Comparison of ENCODE assay signal across 20 cellular contexts in the genomic region with DNA sequence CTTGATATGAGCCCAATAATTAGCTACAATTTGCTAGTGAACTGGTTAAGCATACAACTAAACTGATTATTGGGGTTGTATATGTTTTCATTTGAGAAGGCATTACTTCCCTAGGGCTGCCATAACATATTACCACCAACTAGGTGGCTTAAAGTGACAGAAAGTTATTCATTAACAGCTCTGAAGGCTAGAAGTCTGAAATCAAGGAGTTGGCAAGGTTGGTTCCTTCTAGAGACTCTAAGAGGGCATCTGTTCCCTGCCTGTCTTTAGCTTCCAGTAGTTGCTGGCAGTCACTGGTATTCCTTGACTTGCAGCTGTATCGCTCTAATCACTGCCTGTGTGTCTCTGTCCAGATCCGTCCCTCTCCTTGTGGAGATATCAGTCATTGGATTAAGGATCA.
"Had no signal": no experiment of that assay in that cellular context is flagged by ENCODE, and none has a peak within 500 bp of the region (broad histone marks: within the 10 kb centered on the region; RNA-seq: fewer than 3 reads in every experiment).

No MANE protein-coding gene starts in this region.

- H3K27me3 Mint-ChIP-seq: progenitor cell of endocrine pancreas had no signal

- H3K4me3 Mint-ChIP-seq: natural killer cell treated with Interleukin-12 subunit alpha and Interleukin-12 subunit beta and Interleukin-15 and Interleukin-18, amount 100 ng/mL, for 72 hours; neural progenitor cell had no signal

- H3K27ac Mint-ChIP-seq: natural killer cell treated with Interleukin-12 subunit alpha and Interleukin-12 subunit beta and Interleukin-15 and Interleukin-18, amount 100 ng/mL, for 72 hours; neural progenitor cell; progenitor cell of endocrine pancreas had no signal

- DNase-seq: effector memory CD4-positive, alpha-beta T cell; gastrocnemius medialis; heart right ventricle; hypothalamus; left ventricle myocardium superior; mesenchymal stem cell; midbrain; nucleus accumbens; ovary; right lobe of liver; spleen; stimulated activated CD4-positive, alpha-beta T cell treated with anti-CD3 and anti-CD28 coated beads, Interleukin-15, amount 100 ng/mL, for 24 hours; stimulated activated CD4-positive, alpha-beta T cell treated with anti-CD3 and anti-CD28 coated beads, Interleukin-1b, Interleukin-23, amount 100 ng/mL, for 48 hours; stimulated activated CD4-positive, alpha-beta T cell treated with anti-CD3 and anti-CD28 coated beads, Interleukin-4, amount 100 ng/mL, for 4 hours; stimulated activated naive CD4-positive, alpha-beta T cell treated with Interleukin-2 at 50 U/mL for 16 hours; trophoblast cell had no signal

- H3K4me1 Mint-ChIP-seq: neural progenitor cell had no signal

- H3K36me3 Mint-ChIP-seq: neural progenitor cell had no signal

- H3K9me3 Mint-ChIP-seq: natural killer cell treated with Interleukin-12 subunit alpha and Interleukin-12 subunit beta and Interleukin-15 and Interleukin-18, amount 100 ng/mL, for 72 hours; neural progenitor cell had no signal

- ATAC-seq: esophagus mucosa; gastrocnemius medialis; heart right ventricle; left ventricle myocardium superior; natural killer cell treated with Interleukin-12 subunit alpha and Interleukin-12 subunit beta and Interleukin-15 and Interleukin-18, amount 100 ng/mL, for 72 hours had no signal
